Comparison of ENCODE assay signal across 1 cellular context in the genomic region with DNA sequence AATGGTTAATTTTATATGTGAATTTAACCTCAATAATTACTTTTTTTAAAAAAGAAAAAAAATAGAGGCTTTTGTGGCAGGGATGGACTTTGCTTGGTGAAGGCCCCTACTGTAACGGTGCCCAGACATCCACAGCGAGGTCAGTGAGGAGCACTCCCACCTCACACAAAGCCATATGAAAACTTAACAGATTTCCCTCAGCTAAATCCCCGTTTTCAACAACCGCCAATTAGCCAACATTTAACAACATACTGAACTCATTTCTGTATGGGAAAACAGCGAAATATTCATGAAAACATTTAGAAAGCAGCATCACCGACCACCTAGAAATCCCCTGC.
A peak's percentile ranks its signal among the peaks of the same experiment; 100 is the strongest.
TF ChIP-seq lines count a peak whose summit lies in the region.

No MANE protein-coding gene starts in this region.

TF ChIP-seq in K562, 482 proteins besides CTCF, POLR2A, EP300 and RAD21 (continued from another document):
- TF ChIP-seq, protein P1, sequence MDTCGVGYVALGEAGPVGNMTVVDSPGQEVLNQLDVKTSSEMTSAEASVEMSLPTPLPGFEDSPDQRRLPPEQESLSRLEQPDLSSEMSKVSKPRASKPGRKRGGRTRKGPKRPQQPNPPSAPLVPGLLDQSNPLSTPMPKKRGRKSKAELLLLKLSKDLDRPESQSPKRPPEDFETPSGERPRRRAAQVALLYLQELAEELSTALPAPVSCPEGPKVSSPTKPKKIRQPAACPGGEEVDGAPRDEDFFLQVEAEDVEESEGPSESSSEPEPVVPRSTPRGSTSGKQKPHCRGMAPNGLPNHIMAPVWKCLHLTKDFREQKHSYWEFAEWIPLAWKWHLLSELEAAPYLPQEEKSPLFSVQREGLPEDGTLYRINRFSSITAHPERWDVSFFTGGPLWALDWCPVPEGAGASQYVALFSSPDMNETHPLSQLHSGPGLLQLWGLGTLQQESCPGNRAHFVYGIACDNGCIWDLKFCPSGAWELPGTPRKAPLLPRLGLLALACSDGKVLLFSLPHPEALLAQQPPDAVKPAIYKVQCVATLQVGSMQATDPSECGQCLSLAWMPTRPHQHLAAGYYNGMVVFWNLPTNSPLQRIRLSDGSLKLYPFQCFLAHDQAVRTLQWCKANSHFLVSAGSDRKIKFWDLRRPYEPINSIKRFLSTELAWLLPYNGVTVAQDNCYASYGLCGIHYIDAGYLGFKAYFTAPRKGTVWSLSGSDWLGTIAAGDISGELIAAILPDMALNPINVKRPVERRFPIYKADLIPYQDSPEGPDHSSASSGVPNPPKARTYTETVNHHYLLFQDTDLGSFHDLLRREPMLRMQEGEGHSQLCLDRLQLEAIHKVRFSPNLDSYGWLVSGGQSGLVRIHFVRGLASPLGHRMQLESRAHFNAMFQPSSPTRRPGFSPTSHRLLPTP (IDR thresholded peaks at IDR 0.05; ENCODE audit: borderline replicate concordance, extremely low read depth, insufficient read length) = no peak
- TF ChIP-seq PTTG1 (tag; IDR thresholded peaks at IDR 0.05; ENCODE audit: low read depth) (no peak), GTF2F1 (IDR thresholded peaks at IDR 0.05; ENCODE audit: low read depth, low read length) (0 out of 2 replicates have a peak, but pooled peaks have one; percentile 7), ZNF75A (CRISPR knock-in tag; IDR thresholded peaks at IDR 0.05) (no peak), DNMT1 (IDR thresholded peaks at IDR 0.05) (0 out of 2 replicates have a peak, but pooled peaks have one; percentile 15), PHF20 (IDR thresholded peaks at IDR 0.05; ENCODE audit: partially characterized antibody) (peak; percentile 21), CHD1 (IDR thresholded peaks at IDR 0.05; ENCODE audit: low read length) (peak; percentile 51), GABPA (tag; conservative IDR thresholded peaks at IDR 0.05; ENCODE audit: low read depth) (0 out of 2 replicates have a peak, but pooled peaks have one; percentile 5), XRCC4 (IDR thresholded peaks at IDR 0.05; ENCODE audit: extremely low read depth, insufficient read depth, insufficient read length) (no peak), GTF2E2 (tag; IDR thresholded peaks at IDR 0.05) (no peak), NCOA2 (IDR thresholded peaks at IDR 0.05; ENCODE audit: partially characterized antibody in 2 of 2) (no peak), RBFOX2 (IDR thresholded peaks at IDR 0.05; ENCODE audit: low read depth, low read length) (no peak), ZNF175 (CRISPR knock-in tag; IDR thresholded peaks at IDR 0.05; ENCODE audit: low read depth) (peak; percentile 24; the same call in 1 of the 2 replicates), DPF2 (IDR thresholded peaks at IDR 0.05) (0 out of 2 replicates have a peak, but pooled peaks have one; percentile 18), MYC (IDR thresholded peaks at IDR 0.05; ENCODE audit: low read depth, low read length) (0 out of 2 replicates have a peak, but pooled peaks have one; percentile 30), MYC (CRISPR knock-in tag; IDR thresholded peaks at IDR 0.05; ENCODE audit: borderline replicate concordance, low read depth) (no peak), ZNF830 (CRISPR knock-in tag; IDR thresholded peaks at IDR 0.05) (no peak), ZNF263 (CRISPR knock-in tag; IDR thresholded peaks at IDR 0.05; ENCODE audit: borderline replicate concordance) (peak; percentile 29; the same call in 1 of the 2 replicates)
- TF ChIP-seq, protein P2, sequence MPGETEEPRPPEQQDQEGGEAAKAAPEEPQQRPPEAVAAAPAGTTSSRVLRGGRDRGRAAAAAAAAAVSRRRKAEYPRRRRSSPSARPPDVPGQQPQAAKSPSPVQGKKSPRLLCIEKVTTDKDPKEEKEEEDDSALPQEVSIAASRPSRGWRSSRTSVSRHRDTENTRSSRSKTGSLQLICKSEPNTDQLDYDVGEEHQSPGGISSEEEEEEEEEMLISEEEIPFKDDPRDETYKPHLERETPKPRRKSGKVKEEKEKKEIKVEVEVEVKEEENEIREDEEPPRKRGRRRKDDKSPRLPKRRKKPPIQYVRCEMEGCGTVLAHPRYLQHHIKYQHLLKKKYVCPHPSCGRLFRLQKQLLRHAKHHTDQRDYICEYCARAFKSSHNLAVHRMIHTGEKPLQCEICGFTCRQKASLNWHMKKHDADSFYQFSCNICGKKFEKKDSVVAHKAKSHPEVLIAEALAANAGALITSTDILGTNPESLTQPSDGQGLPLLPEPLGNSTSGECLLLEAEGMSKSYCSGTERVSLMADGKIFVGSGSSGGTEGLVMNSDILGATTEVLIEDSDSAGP (CRISPR knock-in tag; IDR thresholded peaks at IDR 0.05) = no peak
- TF ChIP-seq, protein P3, sequence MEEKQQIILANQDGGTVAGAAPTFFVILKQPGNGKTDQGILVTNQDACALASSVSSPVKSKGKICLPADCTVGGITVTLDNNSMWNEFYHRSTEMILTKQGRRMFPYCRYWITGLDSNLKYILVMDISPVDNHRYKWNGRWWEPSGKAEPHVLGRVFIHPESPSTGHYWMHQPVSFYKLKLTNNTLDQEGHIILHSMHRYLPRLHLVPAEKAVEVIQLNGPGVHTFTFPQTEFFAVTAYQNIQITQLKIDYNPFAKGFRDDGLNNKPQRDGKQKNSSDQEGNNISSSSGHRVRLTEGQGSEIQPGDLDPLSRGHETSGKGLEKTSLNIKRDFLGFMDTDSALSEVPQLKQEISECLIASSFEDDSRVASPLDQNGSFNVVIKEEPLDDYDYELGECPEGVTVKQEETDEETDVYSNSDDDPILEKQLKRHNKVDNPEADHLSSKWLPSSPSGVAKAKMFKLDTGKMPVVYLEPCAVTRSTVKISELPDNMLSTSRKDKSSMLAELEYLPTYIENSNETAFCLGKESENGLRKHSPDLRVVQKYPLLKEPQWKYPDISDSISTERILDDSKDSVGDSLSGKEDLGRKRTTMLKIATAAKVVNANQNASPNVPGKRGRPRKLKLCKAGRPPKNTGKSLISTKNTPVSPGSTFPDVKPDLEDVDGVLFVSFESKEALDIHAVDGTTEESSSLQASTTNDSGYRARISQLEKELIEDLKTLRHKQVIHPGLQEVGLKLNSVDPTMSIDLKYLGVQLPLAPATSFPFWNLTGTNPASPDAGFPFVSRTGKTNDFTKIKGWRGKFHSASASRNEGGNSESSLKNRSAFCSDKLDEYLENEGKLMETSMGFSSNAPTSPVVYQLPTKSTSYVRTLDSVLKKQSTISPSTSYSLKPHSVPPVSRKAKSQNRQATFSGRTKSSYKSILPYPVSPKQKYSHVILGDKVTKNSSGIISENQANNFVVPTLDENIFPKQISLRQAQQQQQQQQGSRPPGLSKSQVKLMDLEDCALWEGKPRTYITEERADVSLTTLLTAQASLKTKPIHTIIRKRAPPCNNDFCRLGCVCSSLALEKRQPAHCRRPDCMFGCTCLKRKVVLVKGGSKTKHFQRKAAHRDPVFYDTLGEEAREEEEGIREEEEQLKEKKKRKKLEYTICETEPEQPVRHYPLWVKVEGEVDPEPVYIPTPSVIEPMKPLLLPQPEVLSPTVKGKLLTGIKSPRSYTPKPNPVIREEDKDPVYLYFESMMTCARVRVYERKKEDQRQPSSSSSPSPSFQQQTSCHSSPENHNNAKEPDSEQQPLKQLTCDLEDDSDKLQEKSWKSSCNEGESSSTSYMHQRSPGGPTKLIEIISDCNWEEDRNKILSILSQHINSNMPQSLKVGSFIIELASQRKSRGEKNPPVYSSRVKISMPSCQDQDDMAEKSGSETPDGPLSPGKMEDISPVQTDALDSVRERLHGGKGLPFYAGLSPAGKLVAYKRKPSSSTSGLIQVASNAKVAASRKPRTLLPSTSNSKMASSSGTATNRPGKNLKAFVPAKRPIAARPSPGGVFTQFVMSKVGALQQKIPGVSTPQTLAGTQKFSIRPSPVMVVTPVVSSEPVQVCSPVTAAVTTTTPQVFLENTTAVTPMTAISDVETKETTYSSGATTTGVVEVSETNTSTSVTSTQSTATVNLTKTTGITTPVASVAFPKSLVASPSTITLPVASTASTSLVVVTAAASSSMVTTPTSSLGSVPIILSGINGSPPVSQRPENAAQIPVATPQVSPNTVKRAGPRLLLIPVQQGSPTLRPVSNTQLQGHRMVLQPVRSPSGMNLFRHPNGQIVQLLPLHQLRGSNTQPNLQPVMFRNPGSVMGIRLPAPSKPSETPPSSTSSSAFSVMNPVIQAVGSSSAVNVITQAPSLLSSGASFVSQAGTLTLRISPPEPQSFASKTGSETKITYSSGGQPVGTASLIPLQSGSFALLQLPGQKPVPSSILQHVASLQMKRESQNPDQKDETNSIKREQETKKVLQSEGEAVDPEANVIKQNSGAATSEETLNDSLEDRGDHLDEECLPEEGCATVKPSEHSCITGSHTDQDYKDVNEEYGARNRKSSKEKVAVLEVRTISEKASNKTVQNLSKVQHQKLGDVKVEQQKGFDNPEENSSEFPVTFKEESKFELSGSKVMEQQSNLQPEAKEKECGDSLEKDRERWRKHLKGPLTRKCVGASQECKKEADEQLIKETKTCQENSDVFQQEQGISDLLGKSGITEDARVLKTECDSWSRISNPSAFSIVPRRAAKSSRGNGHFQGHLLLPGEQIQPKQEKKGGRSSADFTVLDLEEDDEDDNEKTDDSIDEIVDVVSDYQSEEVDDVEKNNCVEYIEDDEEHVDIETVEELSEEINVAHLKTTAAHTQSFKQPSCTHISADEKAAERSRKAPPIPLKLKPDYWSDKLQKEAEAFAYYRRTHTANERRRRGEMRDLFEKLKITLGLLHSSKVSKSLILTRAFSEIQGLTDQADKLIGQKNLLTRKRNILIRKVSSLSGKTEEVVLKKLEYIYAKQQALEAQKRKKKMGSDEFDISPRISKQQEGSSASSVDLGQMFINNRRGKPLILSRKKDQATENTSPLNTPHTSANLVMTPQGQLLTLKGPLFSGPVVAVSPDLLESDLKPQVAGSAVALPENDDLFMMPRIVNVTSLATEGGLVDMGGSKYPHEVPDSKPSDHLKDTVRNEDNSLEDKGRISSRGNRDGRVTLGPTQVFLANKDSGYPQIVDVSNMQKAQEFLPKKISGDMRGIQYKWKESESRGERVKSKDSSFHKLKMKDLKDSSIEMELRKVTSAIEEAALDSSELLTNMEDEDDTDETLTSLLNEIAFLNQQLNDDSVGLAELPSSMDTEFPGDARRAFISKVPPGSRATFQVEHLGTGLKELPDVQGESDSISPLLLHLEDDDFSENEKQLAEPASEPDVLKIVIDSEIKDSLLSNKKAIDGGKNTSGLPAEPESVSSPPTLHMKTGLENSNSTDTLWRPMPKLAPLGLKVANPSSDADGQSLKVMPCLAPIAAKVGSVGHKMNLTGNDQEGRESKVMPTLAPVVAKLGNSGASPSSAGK (IDR thresholded peaks at IDR 0.05) = no peak
- TF ChIP-seq, protein P4, sequence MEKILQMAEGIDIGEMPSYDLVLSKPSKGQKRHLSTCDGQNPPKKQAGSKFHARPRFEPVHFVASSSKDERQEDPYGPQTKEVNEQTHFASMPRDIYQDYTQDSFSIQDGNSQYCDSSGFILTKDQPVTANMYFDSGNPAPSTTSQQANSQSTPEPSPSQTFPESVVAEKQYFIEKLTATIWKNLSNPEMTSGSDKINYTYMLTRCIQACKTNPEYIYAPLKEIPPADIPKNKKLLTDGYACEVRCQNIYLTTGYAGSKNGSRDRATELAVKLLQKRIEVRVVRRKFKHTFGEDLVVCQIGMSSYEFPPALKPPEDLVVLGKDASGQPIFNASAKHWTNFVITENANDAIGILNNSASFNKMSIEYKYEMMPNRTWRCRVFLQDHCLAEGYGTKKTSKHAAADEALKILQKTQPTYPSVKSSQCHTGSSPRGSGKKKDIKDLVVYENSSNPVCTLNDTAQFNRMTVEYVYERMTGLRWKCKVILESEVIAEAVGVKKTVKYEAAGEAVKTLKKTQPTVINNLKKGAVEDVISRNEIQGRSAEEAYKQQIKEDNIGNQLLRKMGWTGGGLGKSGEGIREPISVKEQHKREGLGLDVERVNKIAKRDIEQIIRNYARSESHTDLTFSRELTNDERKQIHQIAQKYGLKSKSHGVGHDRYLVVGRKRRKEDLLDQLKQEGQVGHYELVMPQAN (IDR thresholded peaks at IDR 0.05; ENCODE audit: borderline replicate concordance) = 0 out of 2 replicates have a peak, but pooled peaks have one; percentile 22
- TF ChIP-seq, protein P5, sequence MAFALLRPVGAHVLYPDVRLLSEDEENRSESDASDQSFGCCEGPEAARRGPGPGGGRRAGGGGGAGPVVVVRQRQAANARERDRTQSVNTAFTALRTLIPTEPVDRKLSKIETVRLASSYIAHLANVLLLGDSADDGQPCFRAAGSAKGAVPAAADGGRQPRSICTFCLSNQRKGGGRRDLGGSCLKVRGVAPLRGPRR (CRISPR knock-in tag; IDR thresholded peaks at IDR 0.05) = no peak
- TF ChIP-seq, protein P6, sequence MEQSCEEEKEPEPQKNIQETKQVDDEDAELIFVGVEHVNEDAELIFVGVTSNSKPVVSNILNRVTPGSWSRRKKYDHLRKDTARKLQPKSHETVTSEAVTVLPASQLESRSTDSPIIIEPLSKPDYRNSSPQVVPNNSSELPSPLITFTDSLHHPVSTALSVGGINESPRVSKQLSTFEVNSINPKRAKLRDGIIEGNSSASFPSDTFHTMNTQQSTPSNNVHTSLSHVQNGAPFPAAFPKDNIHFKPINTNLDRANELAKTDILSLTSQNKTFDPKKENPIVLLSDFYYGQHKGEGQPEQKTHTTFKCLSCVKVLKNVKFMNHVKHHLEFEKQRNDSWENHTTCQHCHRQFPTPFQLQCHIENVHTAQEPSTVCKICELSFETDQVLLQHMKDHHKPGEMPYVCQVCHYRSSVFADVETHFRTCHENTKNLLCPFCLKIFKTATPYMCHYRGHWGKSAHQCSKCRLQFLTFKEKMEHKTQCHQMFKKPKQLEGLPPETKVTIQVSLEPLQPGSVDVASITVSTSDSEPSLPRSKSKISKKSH (CRISPR knock-in tag; IDR thresholded peaks at IDR 0.05) = no peak
